6 cellular contexts compared by ENCODE assay signal in the genomic region with DNA sequence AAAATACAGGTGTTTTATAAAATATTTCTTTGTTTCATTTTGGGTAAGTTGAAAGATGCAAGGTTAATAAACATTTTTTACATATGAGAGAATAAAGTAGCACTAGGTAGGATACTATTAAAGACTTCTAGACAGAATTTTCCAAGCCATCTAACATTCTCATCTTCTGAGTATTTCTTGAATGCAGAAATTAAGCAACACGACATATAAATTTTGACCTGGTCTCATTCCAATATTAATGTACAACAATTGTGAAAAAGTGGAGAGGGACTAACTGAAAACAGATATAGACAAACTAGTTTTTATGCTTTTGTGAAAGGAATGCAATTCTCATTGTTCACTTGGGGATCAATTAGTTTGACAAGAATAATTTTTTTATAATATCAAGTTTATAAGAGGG.
"Had no signal": no experiment of that assay in that cellular context is flagged by ENCODE, and none has a peak within 500 bp of the region (broad histone marks: within the 10 kb centered on the region; RNA-seq: fewer than 3 reads in every experiment).

No MANE protein-coding gene starts in this region.

- H3K4me2 ChIP-seq: GM23338 had no signal

- H3K4me3 ChIP-seq: GM23338, K562 had no signal

- DNase-seq: H9, HFFc6, IMR-90, KG1 had no signal

- H2AFZ ChIP-seq: GM23338 had no signal

- H3K4me3 Mint-ChIP-seq: GM23338, H9, HFFc6 had no signal

- ATAC-seq: GM23338 had no signal

- H3K9me3 Mint-ChIP-seq: GM23338, H9, HFFc6 had no signal

- H3K27ac Mint-ChIP-seq: GM23338, H9, HFFc6 had no signal
